22 cellular contexts compared by ENCODE assay signal in genomic region chr22:37413546-37413945, GRCh38. TPM values are rescaled to one million over a fixed set of nuclear protein-coding genes. Genes with fewer than 3 reads are reported as not detected.
A peak's percentile ranks its signal among the peaks of the same experiment; 100 is the strongest.
DNase-seq lines count a peak whose midpoint lies in the region; ATAC-seq, FAIRE-seq and TF ChIP-seq lines count a peak whose summit lies in the region.
"Had no signal": no experiment of that assay in that cellular context is flagged by ENCODE, and none has a peak within 500 bp of the region (broad histone marks: within the 10 kb centered on the region; RNA-seq: fewer than 3 reads in every experiment).

No MANE protein-coding gene starts in this region.

- H3K9me3 ChIP-seq in HepG2 (ENCODE audit: low read length) (no peaks in the 10 kb centered on the region), right lobe of liver (no peaks in the 10 kb centered on the region), Karpas-422 (ENCODE audit: low read length) (no peaks in the 10 kb centered on the region)

- H3K27me3 Mint-ChIP-seq in activated T-helper 1 cell treated with anti-CD3 and anti-CD28 coated beads, Interleukin-12 subunit alpha, Interleukin-12 subunit beta, Interleukin-2, Interleukin-4 antibody, amounts not matched to agents 30 ng/mL and 10 ng/mL and 1 ng/mL, durations not matched to agents 14 hours and 24 hours and 36 hours (ENCODE audit: insufficient read depth): peaks cover 44% of the 10 kb centered on the region

- peaks cover 5 to 29% of the 10 kb centered on the region in 2 experiments; a peak in 4 of 5 replicates for H3K27me3 ChIP-seq in HepG2 (ENCODE audit: control insufficient read depth in 1 of 2, insufficient read depth in 2 of 2, low read length in 2 of 2)
- no peaks in the 10 kb centered on the region for H3K27me3 ChIP-seq in right lobe of liver
- no peaks in the 10 kb centered on the region for H3K27me3 ChIP-seq in Karpas-422 (ENCODE audit: low read length)

- H3K9me2 ChIP-seq in Karpas-422 (replicated peaks; ENCODE audit: insufficient read depth, low read length): no peaks in the 10 kb centered on the region

- CTCF ChIA-PET in HepG2 (lab: Yijun Ruan, JAX; ENCODE audit: low intra/inter-chr PET ratio, low total read pairs): no interaction called here
- CTCF ChIA-PET in RWPE1 (lab: Yijun Ruan, JAX): interaction anchor here (0.6 kb wide), 1 partner anchor 44 kb away, joined by 3 read pairs; no protein-coding TSS in a partner anchor

- H3K36me3 ChIP-seq in HepG2 (replicated peaks in 1 of 2; ENCODE audit: control insufficient read depth in 1 of 2, insufficient read depth in 2 of 2, low read length in 2 of 2) (no peaks in the 10 kb centered on the region), right lobe of liver (no peaks in the 10 kb centered on the region), Karpas-422 (ENCODE audit: insufficient read depth, low read length) (no peaks in the 10 kb centered on the region)

- 45% methylated on average over 4 of the region's 4 CpGs for WGBS in HepG2 (ENCODE audit: low lambda C conversion rate)
- WGBS in right lobe of liver (ENCODE audit: insufficient coverage, low coverage, low lambda C conversion rate, missing lambda C conversion rate): 100% methylated on average over 1 of the region's 4 CpGs

- no peak for TF ChIP-seq EP300 in HepG2 (IDR thresholded peaks at IDR 0.05; ENCODE audit: low read depth in 2 of 2, low read length in 2 of 2)
- no peak for TF ChIP-seq EP300 in HepG2 (CRISPR knock-in tag; IDR thresholded peaks at IDR 0.05; ENCODE audit: borderline replicate concordance)

- H2AFZ ChIP-seq in HepG2 (ENCODE audit: low read length) (no peak overlapping the region), Karpas-422 (ENCODE audit: low read length) (no peak overlapping the region)
- H2AFZ ChIP-seq: GM23338 had no signal

- H3K79me2 ChIP-seq in HepG2 (ENCODE audit: insufficient read depth, low read length) (no peaks in the 10 kb centered on the region), Karpas-422 (ENCODE audit: low read length) (no peaks in the 10 kb centered on the region)

- in situ Hi-C loops in HepG2 (cut with HindIII; ENCODE audit: extremely low pct_ligation_motif_present, low pct_unique_long_range_greater_than_20kb): no loop called here

- H3K9ac ChIP-seq in HepG2 (ENCODE audit: insufficient read depth, low read depth, low read length) (no peak overlapping the region), Karpas-422 (ENCODE audit: low read length) (no peak overlapping the region)

- TF ChIP-seq RAD21 in HepG2 (CRISPR knock-in tag; IDR thresholded peaks at IDR 0.05): no peak

- no peak for ATAC-seq in HepG2
- no peak for ATAC-seq in right lobe of liver
- ATAC-seq in stimulated activated effector memory CD8-positive, alpha-beta T cell treated with anti-CD3 and anti-CD28 coated beads, Interleukin-12 subunit alpha, Interleukin-12 subunit beta, amount 100 ng/mL, for 72 hours: no peak
- ATAC-seq in GM18870 (IDR thresholded peaks at IDR 0.05; ENCODE audit: unreplicated experiment): no peak
- ATAC-seq: GM23338 had no signal

- H4K20me1 ChIP-seq in HepG2 (ENCODE audit: insufficient read depth, low read length) (no peaks in the 10 kb centered on the region), Karpas-422 (ENCODE audit: insufficient read depth, low read depth, low read length) (no peaks in the 10 kb centered on the region)

- DNase-seq in HepG2 (ENCODE audit: low spot score) (no peak), right lobe of liver (no peak), RWPE1 (ENCODE audit: low spot score) (no peak), Karpas-422 (no peak)
- DNase-seq in stimulated activated effector memory CD8-positive, alpha-beta T cell treated with anti-CD3 and anti-CD28 coated beads, Interleukin-12 subunit alpha, Interleukin-12 subunit beta, amount 100 ng/mL, for 72 hours (ENCODE audit: low spot score in 2 of 2): no peak
- no peak for DNase-seq in activated T-helper 1 cell treated with anti-CD3 and anti-CD28 coated beads, Interleukin-12 subunit alpha, Interleukin-12 subunit beta, Interleukin-2, Interleukin-4 antibody, amounts not matched to agents 30 ng/mL and 10 ng/mL and 1 ng/mL, durations not matched to agents 14 hours and 24 hours and 36 hours (ENCODE audit: low spot score)
- DNase-seq: 8988T; C1 segment of cervical spinal cord; CD4-positive, CD25-positive, alpha-beta regulatory T cell; CD8-positive, alpha-beta memory T cell; COR-L47; DMS 273 treated with DMSO at 0.1 percent for 48 hours; DND-41; EL; HCEC 1CT had no signal

- TF ChIP-seq POLR2A in HepG2 (IDR thresholded peaks at IDR 0.05; ENCODE audit: insufficient read depth in 1 of 2, low read depth in 2 of 2, low read length in 2 of 2) (no peak), right lobe of liver (IDR thresholded peaks at IDR 0.05) (no peak)

- POLR2A ChIA-PET in HepG2 (lab: Yijun Ruan, JAX): no interaction called here
- POLR2A ChIA-PET in RWPE1 (lab: Yijun Ruan, JAX; ENCODE audit: low non-redundant PET): no interaction called here

- H3K4me1 Mint-ChIP-seq in stimulated activated effector memory CD8-positive, alpha-beta T cell treated with anti-CD3 and anti-CD28 coated beads, Interleukin-12 subunit alpha, Interleukin-12 subunit beta, amount 100 ng/mL, for 72 hours: peaks cover 38% of the 10 kb centered on the region
- peaks cover 13% of the 10 kb centered on the region for H3K4me1 Mint-ChIP-seq in activated T-helper 1 cell treated with anti-CD3 and anti-CD28 coated beads, Interleukin-12 subunit alpha, Interleukin-12 subunit beta, Interleukin-2, Interleukin-4 antibody, amounts not matched to agents 30 ng/mL and 10 ng/mL and 1 ng/mL, durations not matched to agents 14 hours and 24 hours and 36 hours (ENCODE audit: low read depth)

- no peaks in the 10 kb centered on the region for H3K9me3 Mint-ChIP-seq in stimulated activated effector memory CD8-positive, alpha-beta T cell treated with anti-CD3 and anti-CD28 coated beads, Interleukin-12 subunit alpha, Interleukin-12 subunit beta, amount 100 ng/mL, for 72 hours
- no peaks in the 10 kb centered on the region for H3K9me3 Mint-ChIP-seq in activated T-helper 1 cell treated with anti-CD3 and anti-CD28 coated beads, Interleukin-12 subunit alpha, Interleukin-12 subunit beta, Interleukin-2, Interleukin-4 antibody, amounts not matched to agents 30 ng/mL and 10 ng/mL and 1 ng/mL, durations not matched to agents 14 hours and 24 hours and 36 hours
- H3K9me3 Mint-ChIP-seq: CD8-positive, alpha-beta memory T cell; GM23338 had no signal

- no peak overlapping the region for H3K4me3 Mint-ChIP-seq in stimulated activated effector memory CD8-positive, alpha-beta T cell treated with anti-CD3 and anti-CD28 coated beads, Interleukin-12 subunit alpha, Interleukin-12 subunit beta, amount 100 ng/mL, for 72 hours
- H3K4me3 Mint-ChIP-seq in activated T-helper 1 cell treated with anti-CD3 and anti-CD28 coated beads, Interleukin-12 subunit alpha, Interleukin-12 subunit beta, Interleukin-2, Interleukin-4 antibody, amounts not matched to agents 30 ng/mL and 10 ng/mL and 1 ng/mL, durations not matched to agents 14 hours and 24 hours and 36 hours: no peak overlapping the region
- H3K4me3 Mint-ChIP-seq: CD4-positive, CD25-positive, alpha-beta regulatory T cell; CD8-positive, alpha-beta memory T cell; GM23338 had no signal

- no peak for FAIRE-seq in HepG2 (lab: Jason Lieb, UNC)
- FAIRE-seq: GM12891, H54, HTR-8/SVneo had no signal

- H3K4me1 ChIP-seq in HepG2 (ENCODE audit: insufficient read depth, low read length) (no peaks in the 10 kb centered on the region), right lobe of liver (no peaks in the 10 kb centered on the region), Karpas-422 (ENCODE audit: low read length) (peaks cover 9% of the 10 kb centered on the region)

- H3K27ac Mint-ChIP-seq in stimulated activated effector memory CD8-positive, alpha-beta T cell treated with anti-CD3 and anti-CD28 coated beads, Interleukin-12 subunit alpha, Interleukin-12 subunit beta, amount 100 ng/mL, for 72 hours: peak overlapping the region; percentile 58
- H3K27ac Mint-ChIP-seq in activated T-helper 1 cell treated with anti-CD3 and anti-CD28 coated beads, Interleukin-12 subunit alpha, Interleukin-12 subunit beta, Interleukin-2, Interleukin-4 antibody, amounts not matched to agents 30 ng/mL and 10 ng/mL and 1 ng/mL, durations not matched to agents 14 hours and 24 hours and 36 hours: no peak overlapping the region
- H3K27ac Mint-ChIP-seq: CD8-positive, alpha-beta memory T cell; GM23338 had no signal

- H3K4me3 ChIP-seq in HepG2 (replicated peaks in 1 of 3; ENCODE audit: insufficient read depth in 1 of 3, low read depth in 2 of 3, low read length in 3 of 3): no peak overlapping the region
- H3K4me3 ChIP-seq in right lobe of liver: no peak overlapping the region
- no peak overlapping the region for H3K4me3 ChIP-seq in Karpas-422 (ENCODE audit: low read length)
- H3K4me3 ChIP-seq: GM23338 had no signal

- H3K36me3 Mint-ChIP-seq in stimulated activated effector memory CD8-positive, alpha-beta T cell treated with anti-CD3 and anti-CD28 coated beads, Interleukin-12 subunit alpha, Interleukin-12 subunit beta, amount 100 ng/mL, for 72 hours: no peaks in the 10 kb centered on the region
- H3K36me3 Mint-ChIP-seq in activated T-helper 1 cell treated with anti-CD3 and anti-CD28 coated beads, Interleukin-12 subunit alpha, Interleukin-12 subunit beta, Interleukin-2, Interleukin-4 antibody, amounts not matched to agents 30 ng/mL and 10 ng/mL and 1 ng/mL, durations not matched to agents 14 hours and 24 hours and 36 hours (ENCODE audit: low read depth): no peaks in the 10 kb centered on the region
- H3K36me3 Mint-ChIP-seq: CD4-positive, CD25-positive, alpha-beta regulatory T cell; CD8-positive, alpha-beta memory T cell had no signal

- H3K27ac ChIP-seq in HepG2 (ENCODE audit: extremely low read length, insufficient read depth, low read length): no peak overlapping the region
- no peak overlapping the region for H3K27ac ChIP-seq in right lobe of liver
- peak overlapping the region; percentile 38; the same call in 1 of the 2 replicates for H3K27ac ChIP-seq in RWPE1
- H3K27ac ChIP-seq in Karpas-422 (ENCODE audit: low read length): no peak overlapping the region

- intact Hi-C loops in HepG2 (cut with micrococcal nuclease; ENCODE audit: unreplicated experiment): no loop called here
- intact Hi-C loops in right lobe of liver (cut with DNase I): no loop called here
- intact Hi-C loops in activated T-helper 1 cell treated with anti-CD3 and anti-CD28 coated beads, Interleukin-12 subunit alpha, Interleukin-12 subunit beta, Interleukin-2, Interleukin-4 antibody, amounts not matched to agents 30 ng/mL and 10 ng/mL and 1 ng/mL, durations not matched to agents 14 hours and 24 hours and 36 hours (cut with micrococcal nuclease): no loop called here

- no TSS peak for BruUV-seq in HepG2 (replicated peaks; lab: Mats Ljungman, UMichigan)

- no peak for TF ChIP-seq CTCF in HepG2 (CRISPR knock-in tag; IDR thresholded peaks at IDR 0.05)
- no peak for TF ChIP-seq CTCF in right lobe of liver (IDR thresholded peaks at IDR 0.05)
- TF ChIP-seq CTCF in RWPE1 (conservative IDR thresholded peaks at IDR 0.05; ENCODE audit: low read depth): no peak

- H3K4me2 ChIP-seq in HepG2 (ENCODE audit: low read depth, low read length) (no peak overlapping the region), Karpas-422 (ENCODE audit: low read depth, low read length, poor library complexity, severe bottlenecking) (no peak overlapping the region)
- H3K4me2 ChIP-seq: GM23338 had no signal

RNA-seq across cellular contexts. Expression of gene ELFN2, which starts 13.7 kb away (rescaled TPM):
- total RNA-seq in HepG2 (2016; rRNA removed; fragmentation: Illumina TruSeq; extraction: Trizol) (not detected in 2 replicates), right lobe of liver (under 1 TPM; 0.07 to 0.93 (median 0.49) TPM)
- total RNA-seq in HepG2 (2016; cell fraction: cytosol; rRNA removed; fragmentation: Illumina TruSeq; extraction: Trizol; ENCODE audit: low read depth): not detected in 2 replicates
- not detected in 2 replicates for total RNA-seq in HepG2 (2016; cell fraction: insoluble cytoplasmic fraction; rRNA removed; fragmentation: Illumina TruSeq; extraction: Trizol)
- total RNA-seq in HepG2 (2016; cell fraction: membrane; rRNA removed; fragmentation: Illumina TruSeq; extraction: Trizol): not detected in 2 replicates
- not detected in 2 replicates for total RNA-seq in HepG2 (2016; cell fraction: nucleus; rRNA removed; fragmentation: Illumina TruSeq; extraction: Trizol)
- polyA plus RNA-seq in HepG2 (2011; rRNA removed): 0.01 TPM in 1 of 2 replicates, not detected in the other
- not detected in 2 replicates for polyA plus RNA-seq in HepG2 (2011; cell fraction: cytosol; rRNA removed)
- 0.03 TPM in 2 replicates for polyA plus RNA-seq in HepG2 (2011; cell fraction: nucleus; rRNA removed)
- 0.01 and 0.09 TPM in 2 replicates for polyA plus RNA-seq in HepG2 (2012)
- polyA plus RNA-seq in HepG2 (2016; cell fraction: cytosol; fragmentation: Illumina TruSeq; extraction: Trizol; ENCODE audit: low read depth): not detected in 2 replicates
- polyA plus RNA-seq in HepG2 (2016; cell fraction: insoluble cytoplasmic fraction; fragmentation: Illumina TruSeq; extraction: Trizol; ENCODE audit: low read depth): not detected in 2 replicates
- polyA plus RNA-seq in HepG2 (2016; cell fraction: membrane; fragmentation: Illumina TruSeq; extraction: Trizol; ENCODE audit: low read depth): not detected in 2 replicates
- polyA plus RNA-seq in HepG2 (2016; cell fraction: nucleus; fragmentation: Illumina TruSeq; extraction: Trizol; ENCODE audit: insufficient read depth, low read depth): not detected in 2 replicates
- polyA minus RNA-seq in HepG2 (2011; rRNA and poly(A)+ RNA removed; ENCODE audit: low replicate concordance): 0.47 TPM in 1 of 2 replicates, not detected in the other
- not detected in 2 replicates for polyA minus RNA-seq in HepG2 (2011; cell fraction: cytosol; rRNA and poly(A)+ RNA removed)
- not detected in 2 replicates for polyA minus RNA-seq in HepG2 (2011; cell fraction: nucleus; rRNA and poly(A)+ RNA removed)
- not detected in 2 replicates for total RNA-seq in Karpas-422 (2014; rRNA removed; shearing (Covaris generic); ENCODE audit: low replicate concordance)
- total RNA-seq in activated T-helper 1 cell treated with anti-CD3 and anti-CD28 coated beads, Interleukin-12 subunit alpha, Interleukin-12 subunit beta, Interleukin-2, Interleukin-4 antibody, amounts not matched to agents 30 ng/mL and 10 ng/mL and 1 ng/mL, durations not matched to agents 14 hours and 24 hours and 36 hours: 0.05 and 0.08 TPM in 2 replicates
- total RNA-seq: A673, G401 had no signal
- polyA plus RNA-seq: CD4-positive, CD25-positive, alpha-beta regulatory T cell had no signal
